ENCODE assay signal across 8 cellular contexts in the genomic region with DNA sequence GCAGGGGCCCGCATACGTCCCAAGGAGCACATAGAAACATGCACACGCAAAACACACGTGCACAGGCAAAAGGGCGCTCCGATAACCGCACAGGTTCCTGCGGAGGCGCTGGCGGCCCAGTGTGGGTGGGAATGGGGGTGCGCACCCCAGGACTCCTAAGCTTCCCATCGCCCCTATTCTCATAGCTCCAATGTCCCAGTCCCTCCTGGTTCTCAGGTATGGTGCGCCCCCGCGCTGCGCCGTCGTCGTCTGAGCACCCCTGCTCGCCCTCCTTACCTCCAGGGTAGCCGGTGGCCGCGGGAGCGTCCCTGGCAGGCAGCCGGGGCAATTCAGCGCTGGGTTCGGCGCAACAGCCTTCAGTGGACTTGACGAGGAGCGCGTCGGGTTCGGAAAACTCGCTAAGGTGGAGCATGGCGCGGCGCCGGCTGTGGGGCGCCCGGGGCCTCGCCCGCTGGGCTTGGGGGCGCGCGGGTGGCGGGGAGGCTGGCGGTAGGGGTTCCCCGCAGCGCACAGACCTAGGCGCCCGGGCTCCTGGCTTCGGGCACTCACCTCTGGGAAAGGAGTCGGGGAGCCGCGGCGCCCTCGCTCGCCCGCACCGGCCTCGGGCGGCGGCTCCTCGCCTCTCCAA. TPM values are rescaled to one million over a fixed set of nuclear protein-coding genes. Genes with fewer than 3 reads are reported as not detected.
DNase-seq lines count a peak whose midpoint lies in the region; ATAC-seq and TF ChIP-seq lines count a peak whose summit lies in the region.

No MANE protein-coding gene starts in this region.

- H3K9me3 Mint-ChIP-seq in effector memory CD8-positive, alpha-beta T cell: no peaks in the 10 kb centered on the region

- H4K20me1 ChIP-seq in SK-N-SH (ENCODE audit: insufficient read depth): peaks cover 5% of the 10 kb centered on the region; the same call in 1 of the 2 replicates

- H3K9me3 ChIP-seq in SK-N-SH (no peaks in the 10 kb centered on the region), Peyer's patch (no peaks in the 10 kb centered on the region), ovary (no peaks in the 10 kb centered on the region)

- H2AFZ ChIP-seq in SK-N-SH (ENCODE audit: low read depth): 0 out of 2 replicates have a peak overlapping the region, but pooled peaks have one; percentile 22

- 4% methylated on average over 21 of the region's 64 CpGs for WGBS in SK-N-SH (ENCODE audit: low lambda C conversion rate)
- WGBS in ovary, 3 donors: 1 to 2% (median 2%) methylated on average over 38 to 64 of the region's 64 CpGs

- no peak for TF ChIP-seq RAD21 in SK-N-SH (IDR thresholded peaks at IDR 0.05; ENCODE audit: low read length)

- no peak overlapping the region for H3K27ac Mint-ChIP-seq in effector memory CD8-positive, alpha-beta T cell

- H3K4me1 ChIP-seq in SK-N-SH (ENCODE audit: control insufficient read depth in 1 of 2, insufficient read depth in 2 of 2, low read depth in 1 of 2, low read length in 1 of 2): peaks cover 0 to 15% of the 10 kb centered on the region in 2 experiments; a peak in 1 of 4 replicates
- peaks cover 0 to 26% (median 12%) of the 10 kb centered on the region in 4 donors for H3K4me1 ChIP-seq in Peyer's patch
- H3K4me1 ChIP-seq in ovary (ENCODE audit: insufficient read depth): peaks cover 10% of the 10 kb centered on the region

- H3K27me3 Mint-ChIP-seq in effector memory CD8-positive, alpha-beta T cell: peaks cover 56 to 79% of the 10 kb centered on the region in 2 donors

- H3K36me3 ChIP-seq in SK-N-SH (replicated peaks in 1 of 2; ENCODE audit: control insufficient read depth in 1 of 2, insufficient read depth in 2 of 2, low read length in 1 of 2): no peaks in the 10 kb centered on the region
- no peaks in the 10 kb centered on the region for H3K36me3 ChIP-seq in Peyer's patch
- no peaks in the 10 kb centered on the region for H3K36me3 ChIP-seq in ovary

- H3F3A ChIP-seq in SK-N-SH (replicated peaks; ENCODE audit: insufficient read depth): no peaks in the 10 kb centered on the region

- peaks cover 12% of the 10 kb centered on the region for H3K36me3 Mint-ChIP-seq in effector memory CD8-positive, alpha-beta T cell (ENCODE audit: insufficient read depth)

- TF ChIP-seq POLR2A in Peyer's patch (IDR thresholded peaks at IDR 0.05) (no peak), ovary (IDR thresholded peaks at IDR 0.05) (no peak)

- TF ChIP-seq CTCF in SK-N-SH (IDR thresholded peaks at IDR 0.05): no peak
- TF ChIP-seq CTCF in Peyer's patch (IDR thresholded peaks at IDR 0.05): no peak
- no peak for TF ChIP-seq CTCF in ovary (IDR thresholded peaks at IDR 0.05)

- no peak; the same call in 2 of the 3 replicates for ATAC-seq in SK-N-SH treated with all-trans-retinoic acid at 6 μM for 48 hours
- ATAC-seq in effector memory CD8-positive, alpha-beta T cell (replicated peaks): no peak
- ATAC-seq in HG03108 (IDR thresholded peaks at IDR 0.05; ENCODE audit: unreplicated experiment): no peak

- H3K27ac ChIP-seq in SK-N-SH (ENCODE audit: low read depth in 2 of 2, low read length in 1 of 2) (no peak overlapping the region), Peyer's patch (peak overlapping the region in 1 of 4 donors; percentile 15), ovary (no peak overlapping the region)

- H3K4me3 Mint-ChIP-seq in effector memory CD8-positive, alpha-beta T cell: peak overlapping the region; percentile 60 to 73

- intact Hi-C loops in ovary (cut with DNase I): no loop called here

- peaks cover 11 to 15% of the 10 kb centered on the region in 2 donors for H3K4me1 Mint-ChIP-seq in effector memory CD8-positive, alpha-beta T cell (ENCODE audit: low read depth in 2 of 2)

- H3K9ac ChIP-seq in SK-N-SH: no peak overlapping the region

- no peaks in the 10 kb centered on the region for H3K79me2 ChIP-seq in SK-N-SH (ENCODE audit: insufficient read depth)

- POLR2A ChIA-PET in SK-N-SH (lab: Yijun Ruan, JAX): interaction anchor here (1.3 kb wide), 1 partner anchor 59 kb away, joined by 3 read pairs; a partner anchor contains a TSS

- H3K27me3 ChIP-seq in SK-N-SH (ENCODE audit: insufficient read depth) (peaks cover 54% of the 10 kb centered on the region), Peyer's patch (peaks cover 0 to 28% of the 10 kb centered on the region in 2 donors), ovary (peaks cover 10% of the 10 kb centered on the region)

- CTCF ChIA-PET in SK-N-SH (lab: Yijun Ruan, JAX): interaction anchor here (1.0 to 4.7 kb wide), 8 partner anchors 12 to 116 kb away, joined by 3 to 27 read pairs (median 4); a partner anchor contains a TSS

- H3K4me2 ChIP-seq in SK-N-SH: peak overlapping the region; percentile 89

- H3K4me3 ChIP-seq in SK-N-SH (ENCODE audit: low read depth in 2 of 2, low read length in 1 of 2) (peak overlapping the region; percentile 51 to 62), Peyer's patch (peak overlapping the region; percentile 30 to 54 (median 48)), ovary (peak overlapping the region; percentile 9)

- no peaks in the 10 kb centered on the region for H3K9me2 ChIP-seq in SK-N-SH

- TF ChIP-seq EP300 in SK-N-SH (IDR thresholded peaks at IDR 0.05; ENCODE audit: borderline replicate concordance in 1 of 2, low read depth in 1 of 2, low read length in 1 of 2): no peak
- no peak for TF ChIP-seq EP300 in ovary (IDR thresholded peaks at IDR 0.05)

- DNase-seq in SK-N-SH (peak; percentile 61), Peyer's patch (no peak), ovary (no peak), NCI-H2029 (lab: John Stamatoyannopoulos, UW) (no peak)
- DNase-seq in effector memory CD8-positive, alpha-beta T cell: peak in 1 of 3 experiments; percentile 7
- DNase-seq in effector CD8-positive, alpha-beta T cell (lab: John Stamatoyannopoulos, UW): no peak

TF ChIP-seq in SK-N-SH, 30 proteins besides CTCF, POLR2A, EP300 and RAD21:
- TF ChIP-seq FOSL2 (IDR thresholded peaks at IDR 0.05; ENCODE audit: borderline replicate concordance, low read depth) (no peak), MXI1 (IDR thresholded peaks at IDR 0.05; ENCODE audit: low read depth, low read length) (no peak; the same call in 1 of the 2 replicates), RFX5 (IDR thresholded peaks at IDR 0.05; ENCODE audit: low read length) (no peak), ELF1 (IDR thresholded peaks at IDR 0.05) (no peak), GABPA (IDR thresholded peaks at IDR 0.05; ENCODE audit: low read depth) (no peak)

TF ChIP-seq in SK-N-SH treated with all-trans-retinoic acid at 6 μM for 48 hours, 23 proteins besides CTCF, POLR2A, EP300 and RAD21:
- TF ChIP-seq GLIS3 (CRISPR knock-in tag; IDR thresholded peaks at IDR 0.05) (no peak), TOX (CRISPR knock-in tag; IDR thresholded peaks at IDR 0.05; ENCODE audit: borderline replicate concordance) (no peak), PPARA (CRISPR knock-in tag; IDR thresholded peaks at IDR 0.05; ENCODE audit: borderline replicate concordance) (no peak), ZNF8 (CRISPR knock-in tag; IDR thresholded peaks at IDR 0.05) (no peak), SNAI2 (CRISPR knock-in tag; IDR thresholded peaks at IDR 0.05) (no peak), ZFP30 (CRISPR knock-in tag; IDR thresholded peaks at IDR 0.05) (no peak), RARB (CRISPR knock-in tag; IDR thresholded peaks at IDR 0.05) (no peak), ZC3H10 (CRISPR knock-in tag; IDR thresholded peaks at IDR 0.05) (no peak), ZFP3 (CRISPR knock-in tag; IDR thresholded peaks at IDR 0.05) (no peak)

RNA-seq across cellular contexts. Expression of a gene that starts 0.3 kb away (rescaled TPM):
- polyA plus RNA-seq in SK-N-SH (2012; rRNA removed) (0.02 TPM in 1 of 2 replicates, not detected in the other), ovary (under 1 TPM in 1 of 2 donors, not detected in 1; 0.04 TPM)
- polyA plus RNA-seq in SK-N-SH (2012; cell fraction: cytosol; rRNA removed): 0.01 TPM in 1 of 2 replicates, not detected in the other
- polyA plus RNA-seq in SK-N-SH (2012; cell fraction: nucleus; rRNA removed): 0.05 TPM in 1 of 2 replicates, not detected in the other
- total RNA-seq in Peyer's patch (not detected), ovary (under 1 TPM in 1 of 7 donors, not detected in 6; 0.13 TPM)

RNA-seq across cellular contexts. Expression of a gene that starts 8.7 kb away (rescaled TPM):
- polyA plus RNA-seq in SK-N-SH (2012; rRNA removed) (3.1 and 3.5 TPM in 2 replicates), ovary (1 to 10 TPM; 2.4 to 2.9 TPM)
- 1.2 and 1.7 TPM in 2 replicates for polyA plus RNA-seq in SK-N-SH (2012; cell fraction: cytosol; rRNA removed)
- 11.0 and 11.4 TPM in 2 replicates for polyA plus RNA-seq in SK-N-SH (2012; cell fraction: nucleus; rRNA removed)
- total RNA-seq in Peyer's patch (10 to 100 TPM in 1 of 4 donors, 1 to 10 TPM in 3; 1.8 to 12.4 (median 5.7) TPM), ovary (1 to 10 TPM; 1.7 to 3.1 (median 3.0) TPM)

RNA-seq across cellular contexts. Expression of a gene that starts 58.9 kb away (rescaled TPM):
- polyA plus RNA-seq in SK-N-SH (2012; rRNA removed) (369 and 405 TPM in 2 replicates), ovary (100 to 1,000 TPM; 157 to 289 TPM)
- polyA plus RNA-seq in SK-N-SH (2012; cell fraction: cytosol; rRNA removed): 361 and 401 TPM in 2 replicates
- 236 TPM in 2 replicates for polyA plus RNA-seq in SK-N-SH (2012; cell fraction: nucleus; rRNA removed)
- total RNA-seq in Peyer's patch (100 to 1,000 TPM in 2 of 4 donors, 10 to 100 TPM in 2; 83.5 to 131 (median 95.6) TPM), ovary (100 to 1,000 TPM; 143 to 272 (median 220) TPM)

RNA-seq across cellular contexts. Expression of a gene that starts 60.0 kb away (rescaled TPM):
- polyA plus RNA-seq in SK-N-SH (2012; rRNA removed) (8.5 and 9.6 TPM in 2 replicates), ovary (10 to 100 TPM in 1 of 2 donors, 1 to 10 TPM in 1; 9.7 to 11.8 TPM)
- 5.1 and 7.9 TPM in 2 replicates for polyA plus RNA-seq in SK-N-SH (2012; cell fraction: cytosol; rRNA removed)
- polyA plus RNA-seq in SK-N-SH (2012; cell fraction: nucleus; rRNA removed): 3.3 and 3.7 TPM in 2 replicates
- total RNA-seq in Peyer's patch (10 to 100 TPM; 30.5 to 69.9 (median 41.4) TPM), ovary (10 to 100 TPM in 6 of 7 donors, 1 to 10 TPM in 1; 7.7 to 19.7 (median 12.2) TPM)
